In genomic region chr13:98490866-98491265, GRCh38 we compare ENCODE assay signal across 26 cellular contexts.
A peak's percentile ranks its signal among the peaks of the same experiment; 100 is the strongest.
DNase-seq lines count a peak whose midpoint lies in the region; ATAC-seq, FAIRE-seq and TF ChIP-seq lines count a peak whose summit lies in the region.
"Had no signal": no experiment of that assay in that cellular context is flagged by ENCODE, and none has a peak within 500 bp of the region (broad histone marks: within the 10 kb centered on the region; RNA-seq: fewer than 3 reads in every experiment).

No MANE protein-coding gene starts in this region.

- no peak overlapping the region for H3K27ac ChIP-seq in H1 (ENCODE audit: low read depth, low read length)
- H3K27ac ChIP-seq: left lung, parathyroid adenoma had no signal

- H3K9me3 ChIP-seq in H1 (ENCODE audit: insufficient read depth in 2 of 2, low read depth in 1 of 2, low read length in 1 of 2), result no peaks in the 10 kb centered on the region
- H3K9me3 ChIP-seq: left lung had no signal

- H2BK5ac ChIP-seq in H1 (ENCODE audit: low read depth, low read length), result peak overlapping the region; percentile 55; the same call in 1 of the 2 replicates

- no peaks in the 10 kb centered on the region for H3K27me3 ChIP-seq in H1 (replicated peaks in 1 of 4; ENCODE audit: control insufficient read depth in 3 of 4, extremely low read depth in 1 of 4, insufficient read depth in 3 of 4, low read length in 3 of 4)
- H3K27me3 ChIP-seq: left lung had no signal

- no peaks in the 10 kb centered on the region for H3K27me3 Mint-ChIP-seq in stimulated activated naive CD8-positive, alpha-beta T cell treated with anti-CD3 and anti-CD28 coated beads, Interleukin-15, Interleukin-2, amounts not matched to agents 100 ng/mL and 50 ng/mL, for 24 hours
- H3K27me3 Mint-ChIP-seq in neural crest cell (ENCODE audit: low read depth), result no peaks in the 10 kb centered on the region

- no peak overlapping the region for H3K18ac ChIP-seq in H1 (ENCODE audit: extremely low read depth, low read length)

- no peak overlapping the region for H3K4ac ChIP-seq in H1 (replicated peaks; ENCODE audit: insufficient read length, low read depth, low read length)

- H3K36me3 Mint-ChIP-seq in stimulated activated naive CD8-positive, alpha-beta T cell treated with anti-CD3 and anti-CD28 coated beads, Interleukin-15, Interleukin-2, amounts not matched to agents 100 ng/mL and 50 ng/mL, for 24 hours (ENCODE audit: low read depth), result peaks cover 24% of the 10 kb centered on the region
- H3K36me3 Mint-ChIP-seq in neural crest cell (ENCODE audit: low read depth), result no peaks in the 10 kb centered on the region

- peak overlapping the region; percentile 21 for H3K27ac Mint-ChIP-seq in stimulated activated naive CD8-positive, alpha-beta T cell treated with anti-CD3 and anti-CD28 coated beads, Interleukin-15, Interleukin-2, amounts not matched to agents 100 ng/mL and 50 ng/mL, for 24 hours
- H3K27ac Mint-ChIP-seq in neural crest cell (ENCODE audit: unreplicated experiment), result no peak overlapping the region
- H3K27ac Mint-ChIP-seq: CD8-positive, alpha-beta T cell had no signal

- no peak overlapping the region for H3K4me3 ChIP-seq in H1 (ENCODE audit: extremely low read depth in 1 of 4, insufficient read depth in 2 of 4, low read depth in 3 of 4, low read length in 4 of 4)
- H3K4me3 ChIP-seq: left lung had no signal

- no peak for TF ChIP-seq RAD21 in H1 (IDR thresholded peaks at IDR 0.05 in 1 of 2, conservative IDR thresholded peaks at IDR 0.05 in 1 of 2; ENCODE audit: low read depth in 2 of 2, low read length in 2 of 2)

- H2BK12ac ChIP-seq in H1 (ENCODE audit: low read depth, low read length), result no peak overlapping the region

- no peak overlapping the region for H2AFZ ChIP-seq in H1 (ENCODE audit: low read length)
- H2AFZ ChIP-seq: parathyroid adenoma had no signal

- H3K4me3 Mint-ChIP-seq in stimulated activated naive CD8-positive, alpha-beta T cell treated with anti-CD3 and anti-CD28 coated beads, Interleukin-15, Interleukin-2, amounts not matched to agents 100 ng/mL and 50 ng/mL, for 24 hours, result no peak overlapping the region
- peak overlapping the region; percentile 9 for H3K4me3 Mint-ChIP-seq in neural crest cell
- H3K4me3 Mint-ChIP-seq: CD8-positive, alpha-beta T cell had no signal

- 83% methylated on average over 8 of the region's 8 CpGs; no CpG with 5 or more reads in 1 of the 2 experiments for whole genome bisulfite sequencing in H1 (ENCODE audit: extremely low coverage in 1 of 2, insufficient coverage in 1 of 2, insufficient read length in 1 of 2, insufficient replicate concordance in 2 of 2, low coverage in 1 of 2, low lambda C conversion rate in 2 of 2, missing lambda C conversion rate in 1 of 2), 2 experiments

- H2BK15ac ChIP-seq in H1 (ENCODE audit: low read length), result no peak overlapping the region

- H3K23ac ChIP-seq in H1 (ENCODE audit: insufficient read length), result no peak overlapping the region

- ATAC-seq in stimulated activated naive CD8-positive, alpha-beta T cell treated with anti-CD3 and anti-CD28 coated beads, Interleukin-15, Interleukin-2, amounts not matched to agents 100 U/mL and 50 U/mL, for 24 hours, result no peak
- no peak for ATAC-seq in GM21576 (IDR thresholded peaks at IDR 0.05; ENCODE audit: unreplicated experiment)
- ATAC-seq in HG02885 (IDR thresholded peaks at IDR 0.05; ENCODE audit: poor library complexity, unreplicated experiment), result no peak
- ATAC-seq in HG03469 (IDR thresholded peaks at IDR 0.05; ENCODE audit: unreplicated experiment), result no peak
- ATAC-seq: CD8-positive, alpha-beta T cell; left lung; Right ventricle myocardium inferior had no signal

- H2BK20ac ChIP-seq in H1 (ENCODE audit: low read length), result no peak overlapping the region

- no peak for TF ChIP-seq EP300 in H1 (IDR thresholded peaks at IDR 0.05; ENCODE audit: borderline replicate concordance in 1 of 2, low read depth in 2 of 2, low read length in 2 of 2)

- H3K4me2 ChIP-seq in H1 (ENCODE audit: insufficient read depth in 1 of 2, low read depth in 2 of 2, low read length in 2 of 2), result no peak overlapping the region

- TF ChIP-seq POLR2A in H1 (IDR thresholded peaks at IDR 0.05; ENCODE audit: control extremely low read depth in 1 of 2, low read depth in 2 of 2, low read length in 2 of 2), result no peak

- H3K4me1 Mint-ChIP-seq in stimulated activated naive CD8-positive, alpha-beta T cell treated with anti-CD3 and anti-CD28 coated beads, Interleukin-15, Interleukin-2, amounts not matched to agents 100 ng/mL and 50 ng/mL, for 24 hours (ENCODE audit: low read depth), result peaks cover 73% of the 10 kb centered on the region
- H3K4me1 Mint-ChIP-seq in neural crest cell, result peaks cover 73% of the 10 kb centered on the region

- no peak overlapping the region for H3K56ac ChIP-seq in H1 (replicated peaks; ENCODE audit: insufficient read length, low read depth, low read length)

- peaks cover 7 to 94% of the 10 kb centered on the region in 2 experiments for H3K79me2 ChIP-seq in H1 (ENCODE audit: control insufficient read depth in 1 of 2, insufficient read depth in 2 of 2, low read length in 2 of 2)

- H3K9ac ChIP-seq in H1 (replicated peaks in 1 of 4; ENCODE audit: extremely low read depth in 1 of 4, low read depth in 3 of 4, low read length in 3 of 4), result no peak overlapping the region
- H3K9ac ChIP-seq: parathyroid adenoma had no signal

- DNase-seq in stimulated activated naive CD8-positive, alpha-beta T cell treated with anti-CD3 and anti-CD28 coated beads, Interleukin-15, Interleukin-2, amounts not matched to agents 100 U/mL and 50 U/mL, for 24 hours, result no peak
- no peak for DNase-seq in H1 (ENCODE audit: low read depth in 1 of 2, low spot score in 2 of 2)
- no peak for DNase-seq in neural crest cell (ENCODE audit: low read depth, low spot score)
- no peak for DNase-seq in NCI-H2107 treated with DMSO at 0.1 percent for 48 hours (lab: John Stamatoyannopoulos, UW; ENCODE audit: unreplicated experiment)
- DNase-seq: activated CD4-positive, alpha-beta T cell treated with anti-CD3 and anti-CD28 coated beads, Interleukin-2, amount 50 U/mL, for 1 hour; activated CD8-positive, alpha-beta memory T cell treated with anti-CD3 and anti-CD28 coated beads, Interleukin-2, amount 50 U/mL, for 48 hours; activated gamma-delta T cell; amygdala; central memory CD4-positive, alpha-beta T cell; effector CD4-positive, alpha-beta T cell; glutamatergic neuron; KBM-7; left lung; NCI-H1048; NCI-H2029; NCI-H446 treated with DMSO at 0.1 percent for 48 hours had no signal

- peaks cover 15 to 33% of the 10 kb centered on the region in 2 experiments for H4K20me1 ChIP-seq in H1 (replicated peaks in 1 of 2; ENCODE audit: control insufficient read depth in 1 of 2, insufficient read depth in 2 of 2, low read length in 2 of 2)

- H3K79me1 ChIP-seq in H1 (ENCODE audit: low read depth, low read length), result peaks cover 19% of the 10 kb centered on the region

- no peak overlapping the region for H2AK5ac ChIP-seq in H1 (ENCODE audit: low read depth, low read length)

- no peak for FAIRE-seq in H1 (lab: Jason Lieb, UNC)
- FAIRE-seq: GM12891, TTC549, urothelium cell line had no signal

- CTCF ChIA-PET in H1 (lab: Charles Lee; ENCODE audit: partially characterized antibody), result interaction anchor here (0.5 to 1.5 kb wide), 5 partner anchors 18 to 162 kb away, joined by 3 to 6 read pairs (median 3); no protein-coding TSS in a partner anchor

- peaks cover 7 to 23% (median 16%) of the 10 kb centered on the region in 4 experiments for H3K4me1 ChIP-seq in H1 (replicated peaks in 1 of 4; ENCODE audit: control insufficient read depth in 3 of 4, insufficient read depth in 4 of 4, low read length in 3 of 4)

- no peaks in the 10 kb centered on the region for H3K9me3 Mint-ChIP-seq in stimulated activated naive CD8-positive, alpha-beta T cell treated with anti-CD3 and anti-CD28 coated beads, Interleukin-15, Interleukin-2, amounts not matched to agents 100 ng/mL and 50 ng/mL, for 24 hours
- no peaks in the 10 kb centered on the region for H3K9me3 Mint-ChIP-seq in neural crest cell
- H3K9me3 Mint-ChIP-seq: CD8-positive, alpha-beta T cell had no signal

- H2BK120ac ChIP-seq in H1 (replicated peaks; ENCODE audit: low read depth, low read length), result no peak overlapping the region

- H4K91ac ChIP-seq in H1 (replicated peaks; ENCODE audit: insufficient read length, low read length), result no peak overlapping the region

- no peak overlapping the region for H3K14ac ChIP-seq in H1 (ENCODE audit: insufficient read length)

- POLR2A ChIA-PET in H1 (lab: Charles Lee; ENCODE audit: partially characterized antibody), result interaction anchor here (0.6 to 1.0 kb wide), 2 partner anchors 60 to 86 kb away, joined by 4 read pairs; partner anchors contain the start of gene STK24

- H4K5ac ChIP-seq in H1 (ENCODE audit: insufficient read length, low read depth, low read length), result no peak overlapping the region

- no peaks in the 10 kb centered on the region for H3K23me2 ChIP-seq in H1 (ENCODE audit: low read depth, low read length)

- H3K36me3 ChIP-seq in H1 (ENCODE audit: control insufficient read depth in 2 of 4, insufficient read depth in 4 of 4, low read length in 3 of 4), result no peaks in the 10 kb centered on the region
- H3K36me3 ChIP-seq: left lung had no signal

- H4K8ac ChIP-seq in H1 (ENCODE audit: extremely low read depth, insufficient read depth, low read length), result no peak overlapping the region; the same call in none of the 2 replicates

- TF ChIP-seq CTCF in H1 (IDR thresholded peaks at IDR 0.05; ENCODE audit: control extremely low read depth in 1 of 3, insufficient read depth in 1 of 3, low read depth in 1 of 3, low read length in 3 of 3), result no peak
- no peak for TF ChIP-seq CTCF in neural crest cell (conservative IDR thresholded peaks at IDR 0.05)

TF ChIP-seq in H1, 55 proteins besides CTCF, POLR2A, EP300 and RAD21 (continues in another document):
- TF ChIP-seq POLR2AphosphoS5 (IDR thresholded peaks at IDR 0.05; ENCODE audit: low read depth, low read length) (no peak), PHF8 (conservative IDR thresholded peaks at IDR 0.05; ENCODE audit: low read depth, low read length) (no peak), CBX5 (IDR thresholded peaks at IDR 0.05; ENCODE audit: low read depth, low read length) (no peak), SP4 (IDR thresholded peaks at IDR 0.05; ENCODE audit: low read length) (no peak), FOSL1 (IDR thresholded peaks at IDR 0.05; ENCODE audit: insufficient read depth, low read depth, low read length) (no peak), SIX5 (IDR thresholded peaks at IDR 0.05; ENCODE audit: low read depth, low read length) (no peak), BACH1 (IDR thresholded peaks at IDR 0.05; ENCODE audit: low read length) (no peak), CHD1 (IDR thresholded peaks at IDR 0.05; ENCODE audit: low read depth, low read length) (no peak), SRF (IDR thresholded peaks at IDR 0.05; ENCODE audit: low read depth, low read length) (no peak), TAF7 (optimal IDR thresholded peaks at IDR 0.05; ENCODE audit: borderline replicate concordance, low read depth, low read length) (no peak), SIRT6 (IDR thresholded peaks at IDR 0.05; ENCODE audit: low read length) (no peak), MAFK (IDR thresholded peaks at IDR 0.05; ENCODE audit: low read depth, low read length) (no peak), KDM4A (IDR thresholded peaks at IDR 0.05; ENCODE audit: low read depth, low read length, severe bottlenecking) (no peak), NANOG (IDR thresholded peaks at IDR 0.05; ENCODE audit: insufficient read depth, low read depth, low read length, poor library complexity, severe bottlenecking) (no peak)
